ENCODE assay signal across 9 cellular contexts in the genomic region with DNA sequence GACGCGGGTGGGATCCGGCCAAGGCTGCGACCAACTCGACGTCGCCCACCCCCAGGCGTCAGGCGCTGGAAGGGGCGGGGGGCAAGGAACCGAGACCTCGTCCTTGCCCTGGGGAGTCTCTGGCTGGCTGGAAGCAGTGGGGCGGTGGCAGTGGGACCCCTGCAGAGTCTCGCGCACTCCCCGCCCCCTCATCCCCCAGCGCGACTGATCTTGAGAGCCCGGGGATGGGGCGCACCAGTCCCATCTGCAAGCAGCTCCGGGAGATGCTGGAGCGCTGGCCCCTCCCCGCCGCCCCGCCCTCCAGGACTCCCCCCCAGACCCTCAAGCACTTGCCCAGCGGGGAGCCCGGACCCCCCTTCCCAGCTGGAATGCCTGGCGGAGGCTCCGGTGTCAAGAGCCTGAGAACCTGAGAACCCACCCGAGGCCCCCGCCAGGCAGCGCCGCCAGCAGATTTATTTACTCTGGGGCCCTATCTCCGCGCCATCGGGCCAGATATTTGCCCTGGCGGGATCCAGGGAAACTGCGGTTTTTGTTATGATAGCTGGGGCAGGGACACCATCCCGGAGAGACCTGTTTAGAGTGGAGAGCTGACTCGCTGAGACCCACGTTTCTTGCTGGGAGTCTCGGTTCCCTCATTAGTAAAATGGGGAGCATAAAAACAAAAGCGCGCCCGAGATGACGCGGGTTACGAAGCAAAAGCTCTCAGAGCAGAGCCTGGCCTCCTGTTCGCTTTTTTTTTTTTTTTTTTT. TPM values are rescaled to one million over a fixed set of nuclear protein-coding genes. Genes with fewer than 3 reads are reported as not detected.
DNase-seq lines count a peak whose midpoint lies in the region; TF ChIP-seq lines count a peak whose summit lies in the region.
"Had no signal": no experiment of that assay in that cellular context is flagged by ENCODE, and none has a peak within 500 bp of the region (broad histone marks: within the 10 kb centered on the region; RNA-seq: fewer than 3 reads in every experiment).

No MANE protein-coding gene starts in this region.

- H3K4me1 ChIP-seq in parathyroid adenoma, result no peaks in the 10 kb centered on the region

- H3K36me3 ChIP-seq in parathyroid adenoma (ENCODE audit: control insufficient read depth, insufficient read depth, low read length), result no peaks in the 10 kb centered on the region

- no peaks in the 10 kb centered on the region for H3K9me3 ChIP-seq in parathyroid adenoma (ENCODE audit: control insufficient read depth, low read length)

- H3K27me3 ChIP-seq in parathyroid adenoma (ENCODE audit: control insufficient read depth, insufficient read depth, low read length), result no peaks in the 10 kb centered on the region

- TF ChIP-seq CTCF in coronary artery (IDR thresholded peaks at IDR 0.05) (no peak), parathyroid adenoma (IDR thresholded peaks at IDR 0.05) (no peak)

- H3K4me2 ChIP-seq in parathyroid adenoma (ENCODE audit: low read length), result peak overlapping the region; percentile 70

- H2AFZ ChIP-seq in parathyroid adenoma, result peak overlapping the region; percentile 54

- H3K27ac ChIP-seq in coronary artery (no peak overlapping the region), parathyroid adenoma (no peak overlapping the region)

- peak overlapping the region; percentile 62 for H3K4me3 ChIP-seq in coronary artery
- H3K4me3 ChIP-seq in parathyroid adenoma (ENCODE audit: low read depth, low read length), result peak overlapping the region; percentile 38

- H3K79me2 ChIP-seq in parathyroid adenoma, result no peaks in the 10 kb centered on the region

- H3K9ac ChIP-seq in parathyroid adenoma, result no peak overlapping the region

- DNase-seq in EH (ENCODE audit: low read depth) (peak; percentile 45), NCI-H2171 (lab: John Stamatoyannopoulos, UW) (peak; percentile 92), coronary artery (ENCODE audit: low spot score) (no peak), GDM1 (lab: John Stamatoyannopoulos, UW) (no peak), mucosa of gallbladder (ENCODE audit: low spot score) (no peak), NCI-H1436 treated with DMSO at 0.1 percent for 48 hours (lab: John Stamatoyannopoulos, UW) (no peak)
- no peak for DNase-seq in activated CD4-positive, CD25-positive, alpha-beta regulatory T cell (lab: John Stamatoyannopoulos, UW)

RNA-seq across cellular contexts. Expression of gene PRRT1B, which starts 1.2 kb away (rescaled TPM):
- 11.1 TPM for total RNA-seq in mucosa of gallbladder
- total RNA-seq: pulmonary artery endothelial cell had no signal

RNA-seq across cellular contexts. Expression of gene UCK1, which starts 15.4 kb away (rescaled TPM):
- 38.3 TPM for total RNA-seq in mucosa of gallbladder

RNA-seq across cellular contexts. Expression of gene POMT1, which starts 43.8 kb away (rescaled TPM):
- 43.9 TPM for total RNA-seq in mucosa of gallbladder

Comparison
In these comparisons a context has a peak if more than half of its experiments do, and no peak if none do; other contexts are left out.
1. DNase-seq: peak in EH (single experiment) and NCI-H2171 (single experiment); none in coronary artery (single experiment), GDM1 (single experiment), mucosa of gallbladder (single experiment), NCI-H1436 treated with DMSO at 0.1 percent for 48 hours (single experiment) and activated CD4-positive, CD25-positive, alpha-beta regulatory T cell (0 of 4).